In the genomic region with DNA sequence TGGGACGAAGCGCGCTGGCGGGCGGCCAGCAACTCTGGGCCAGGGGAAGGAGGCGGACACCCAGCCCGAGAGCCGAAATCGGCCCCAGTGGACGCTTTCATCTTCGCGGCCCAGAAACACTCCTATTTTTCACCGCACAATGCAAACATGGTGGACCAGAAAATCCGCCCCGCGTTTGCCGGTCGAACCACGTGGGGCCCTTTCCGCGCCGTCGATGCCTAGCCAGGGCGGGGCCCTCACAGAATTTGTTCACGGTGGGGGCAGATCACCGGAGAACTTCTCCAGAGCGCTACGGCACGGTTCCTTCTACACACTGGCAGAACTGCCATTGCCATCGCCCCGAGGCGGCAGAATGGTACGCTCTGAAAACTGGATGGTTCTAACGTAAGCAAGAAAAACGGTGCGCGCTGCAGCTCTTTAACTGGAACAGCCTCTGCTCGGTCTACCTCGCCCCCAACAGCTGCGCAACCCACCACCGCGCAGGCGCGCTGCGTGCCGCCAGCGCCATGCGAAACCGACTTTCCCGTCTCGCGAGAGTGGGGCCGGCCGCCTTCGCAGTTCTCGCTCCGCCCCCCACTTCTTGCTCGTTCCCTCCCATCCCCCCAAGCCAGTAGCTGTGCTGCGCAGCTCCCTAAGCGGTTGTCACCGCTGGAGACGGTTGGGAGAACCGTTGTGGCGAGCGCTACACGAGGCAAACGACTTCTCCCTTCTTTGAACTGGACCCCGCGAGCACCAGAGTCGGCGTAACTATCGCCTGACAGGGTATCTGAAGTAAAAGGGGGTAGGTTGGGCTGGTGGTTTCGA, we compare ENCODE assay signal across 8 cellular contexts. TPM values are rescaled to one million over a fixed set of nuclear protein-coding genes. Genes with fewer than 3 reads are reported as not detected.
A peak's percentile ranks its signal among the peaks of the same experiment; 100 is the strongest.
DNase-seq lines count a peak whose midpoint lies in the region; ATAC-seq lines count a peak whose summit lies in the region.

A gene with protein sequence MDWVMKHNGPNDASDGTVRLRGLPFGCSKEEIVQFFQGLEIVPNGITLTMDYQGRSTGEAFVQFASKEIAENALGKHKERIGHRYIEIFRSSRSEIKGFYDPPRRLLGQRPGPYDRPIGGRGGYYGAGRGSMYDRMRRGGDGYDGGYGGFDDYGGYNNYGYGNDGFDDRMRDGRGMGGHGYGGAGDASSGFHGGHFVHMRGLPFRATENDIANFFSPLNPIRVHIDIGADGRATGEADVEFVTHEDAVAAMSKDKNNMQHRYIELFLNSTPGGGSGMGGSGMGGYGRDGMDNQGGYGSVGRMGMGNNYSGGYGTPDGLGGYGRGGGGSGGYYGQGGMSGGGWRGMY (plus strand): TSS at position 610 of the 804 bp plus-strand sequence. CDS start 5,158 bp downstream, outside the sequence.

- ATAC-seq in GM21360 (IDR thresholded peaks at IDR 0.05; ENCODE audit: unreplicated experiment), result peak; percentile 80

- peak; percentile 88 for DNase-seq in COLO829 (ENCODE audit: low spot score)
- DNase-seq in HT-29 (ENCODE audit: low spot score), result peak; percentile 98
- DNase-seq in NK-92 treated with Interleukin-12 subunit alpha and Interleukin-12 subunit beta, amount 100 ng/mL, for 24 hours (lab: John Stamatoyannopoulos, UW), result peak; percentile 93
- DNase-seq in activated CD8-positive, alpha-beta memory T cell treated with anti-CD3 and anti-CD28 coated beads for 24 hours, result peak; percentile 99
- peak; percentile 98 for DNase-seq in effector CD8-positive, alpha-beta T cell (lab: John Stamatoyannopoulos, UW)
- peak; percentile 98 to 99 for DNase-seq in lung microvascular endothelial cell (ENCODE audit: low read depth in 2 of 2)
- DNase-seq in stimulated activated CD4-positive, alpha-beta T cell treated with anti-CD3 and anti-CD28 coated beads, TNF-alpha, amount 100 ng/mL, for 4 hours (ENCODE audit: low read depth in 3 of 3), result peak; percentile 94 to 99 (median 98)

RNA-seq across cellular contexts. Expression of the gene that starts here (rescaled TPM):
- 17.6 and 18.8 TPM in 2 replicates for total RNA-seq in HT-29 (2014; rRNA removed; shearing (Covaris generic))
- total RNA-seq in lung microvascular endothelial cell, result 16.9 and 17.2 TPM in 2 replicates

Comparison
In these comparisons a context has a peak if more than half of its experiments do, and no peak if none do; other contexts are left out.
1. Peak in every context shown above with its lines: DNase-seq and ATAC-seq.